In genomic region chr10:77267703-77268630, GRCh38 we compare ENCODE assay signal across 18 cellular contexts.
DNase-seq lines count a peak whose midpoint lies in the region; ATAC-seq and TF ChIP-seq lines count a peak whose summit lies in the region.
"Had no signal": no experiment of that assay in that cellular context is flagged by ENCODE, and none has a peak within 500 bp of the region (broad histone marks: within the 10 kb centered on the region; RNA-seq: fewer than 3 reads in every experiment).

No MANE protein-coding gene starts in this region.

- no peaks in the 10 kb centered on the region for H3K4me1 ChIP-seq in left lung

- intact Hi-C loops in left ventricle myocardium superior (cut with micrococcal nuclease) (no loop called here), left cardiac atrium (cut with DNase I) (no loop called here), left lung (cut with DNase I) (no loop called here)

- DNase-seq in left ventricle myocardium superior (no peak), left cardiac atrium (no peak), NCI-H69 (lab: John Stamatoyannopoulos, UW) (peak; percentile 45), left lung (no peak), ecto neural progenitor cell (ENCODE audit: low spot score) (no peak), SK-N-DZ (ENCODE audit: low spot score) (no peak), DMS53 (lab: John Stamatoyannopoulos, UW) (no peak)
- DNase-seq: activated CD4-positive, CD25-positive, alpha-beta regulatory T cell treated with anti-CD3 and anti-CD28 coated beads, Interleukin-2, amount 50 U/mL, for 72 hours; activated CD8-positive, alpha-beta memory T cell treated with anti-CD3 and anti-CD28 coated beads, Interleukin-2, amount 10 ng/mL, durations not matched to agents 7 days and 5 days; activated gamma-delta T cell treated with Interleukin-2 at 50 U/mL for 16 hours; KG1; NCI-H187 treated with DMSO at 0.1 percent for 48 hours; ovary; SHP77; stimulated activated naive CD8-positive, alpha-beta T cell treated with anti-CD3 and anti-CD28 coated beads, Interleukin-15, Interleukin-2, amounts not matched to agents 100 U/mL and 50 U/mL, for 24 hours had no signal

- H3K27me3 ChIP-seq in left lung, result peaks cover 0 to 16% of the 10 kb centered on the region in 2 donors
- H3K27me3 ChIP-seq: esophagus muscularis mucosa, ovary had no signal

- no peak overlapping the region for H3K27ac ChIP-seq in left lung
- H3K27ac ChIP-seq: ovary had no signal

- H3K4me3 ChIP-seq in left lung, result no peak overlapping the region
- H3K4me3 ChIP-seq: esophagus muscularis mucosa, ovary had no signal

- TF ChIP-seq CTCF in left lung (IDR thresholded peaks at IDR 0.05), result no peak

- H3K9me3 ChIP-seq in left lung, result no peaks in the 10 kb centered on the region
- H3K9me3 ChIP-seq: esophagus muscularis mucosa, ovary had no signal

- no peaks in the 10 kb centered on the region for H3K36me3 ChIP-seq in left lung
- H3K36me3 ChIP-seq: esophagus muscularis mucosa, ovary had no signal

- ATAC-seq in left ventricle myocardium superior (peak; percentile 73), left cardiac atrium (no peak), left lung (peak; percentile 22), GM18502 (IDR thresholded peaks at IDR 0.05; ENCODE audit: poor library complexity, unreplicated experiment) (no peak)
- ATAC-seq: activated CD8-positive, alpha-beta memory T cell treated with anti-CD3 and anti-CD28 coated beads, Interleukin-2, amount 10 ng/mL, durations not matched to agents 7 days and 5 days; HCT116; stimulated activated naive CD8-positive, alpha-beta T cell treated with anti-CD3 and anti-CD28 coated beads, Interleukin-15, Interleukin-2, amounts not matched to agents 100 U/mL and 50 U/mL, for 24 hours had no signal

Comparison
In these comparisons a context has a peak if more than half of its experiments do, and no peak if none do; other contexts are left out.
1. ATAC-seq: peak in left ventricle myocardium superior (single experiment) and left lung (single experiment); none in left cardiac atrium (0 of 2) and GM18502 (single experiment).